In the genomic region with DNA sequence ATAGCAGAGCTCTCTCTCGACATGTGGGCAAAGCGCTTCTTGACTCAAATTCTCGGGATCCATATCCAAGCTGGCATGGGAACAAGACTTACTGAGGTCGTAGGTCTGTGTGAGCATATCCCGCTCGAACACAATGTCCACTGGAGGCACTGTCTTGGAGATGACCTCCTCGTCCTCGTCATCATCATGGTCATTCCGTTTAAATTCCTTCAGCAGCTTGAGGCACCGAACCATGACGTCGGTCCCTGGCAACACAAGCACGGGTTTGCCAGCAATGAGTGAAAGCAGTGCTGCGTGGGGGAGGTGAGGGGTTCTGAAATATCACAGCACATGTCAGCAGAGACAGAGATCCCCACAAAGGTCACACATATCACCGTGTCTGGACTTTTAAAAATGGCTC, we compare ENCODE assay signal across 16 cellular contexts. TPM values are rescaled to one million over a fixed set of nuclear protein-coding genes. Genes with fewer than 3 reads are reported as not detected.
DNase-seq lines count a peak whose midpoint lies in the region; TF ChIP-seq lines count a peak whose summit lies in the region.
"Had no signal": no experiment of that assay in that cellular context is flagged by ENCODE, and none has a peak within 500 bp of the region (broad histone marks: within the 10 kb centered on the region; RNA-seq: fewer than 3 reads in every experiment).

No MANE protein-coding gene starts in this region.

- intact Hi-C loops in stomach (cut with DNase I; ENCODE audit: low total_unique reads): no loop called here

- no peaks in the 10 kb centered on the region for H3K27me3 ChIP-seq in stomach
- H3K27me3 ChIP-seq: ascending aorta, foreskin keratinocyte had no signal

- 78 to 93% (median 87%) methylated on average over 15 of the region's 15 CpGs for WGBS in stomach, 5 donors

- in situ Hi-C loops in astrocyte of the spinal cord (cut with HindIII; ENCODE audit: low sequenced_read_pairs): no loop called here

- H3K36me3 ChIP-seq in stomach: peaks cover 53 to 99% (median 88%) of the 10 kb centered on the region in 4 donors

- H3K4me1 ChIP-seq in stomach: peaks cover 0 to 19% (median 10%) of the 10 kb centered on the region in 4 donors
- H3K4me1 ChIP-seq: ascending aorta, foreskin keratinocyte had no signal

- H3K4me3 ChIP-seq in astrocyte of the spinal cord (ENCODE audit: low read depth, low read length) (no peak overlapping the region), fibroblast of the aortic adventitia (ENCODE audit: low read depth, low read length) (no peak overlapping the region), stomach (no peak overlapping the region)
- H3K4me3 ChIP-seq: ascending aorta, thoracic aorta had no signal

- no peak for TF ChIP-seq POLR2A in stomach (IDR thresholded peaks at IDR 0.05)

- TF ChIP-seq CTCF in astrocyte of the spinal cord (IDR thresholded peaks at IDR 0.05; ENCODE audit: low read depth, low read length) (no peak), fibroblast of the aortic adventitia (IDR thresholded peaks at IDR 0.05; ENCODE audit: insufficient read depth, low read length) (no peak), stomach (IDR thresholded peaks at IDR 0.05) (no peak)

- peak; percentile 85 for TF ChIP-seq EP300 in stomach (IDR thresholded peaks at IDR 0.05)

- peak; percentile 14 for DNase-seq in astrocyte of the spinal cord (ENCODE audit: low read depth, low spot score)
- peak; percentile 10 for DNase-seq in fibroblast of the aortic adventitia (ENCODE audit: low read depth)
- peak; percentile 6 for DNase-seq in midbrain (lab: John Stamatoyannopoulos, UW)
- DNase-seq in stomach: no peak
- DNase-seq in DMS53 (lab: John Stamatoyannopoulos, UW): no peak
- no peak for DNase-seq in NCI-H510A (lab: John Stamatoyannopoulos, UW)
- DNase-seq in islet precursor cell: no peak
- DNase-seq: effector CD8-positive, alpha-beta T cell; foreskin keratinocyte; H7; NCI-H1105 treated with DMSO at 0.1 percent for 48 hours; stimulated activated CD4-positive, alpha-beta T cell treated with anti-CD3 and anti-CD28 coated beads, Interleukin-4, amount 100 ng/mL, for 24 hours; stimulated activated CD8-positive, alpha-beta memory T cell treated with anti-CD3 and anti-CD28 coated beads, Interleukin-4, amount 100 ng/mL, for 48 hours; T-helper 1 cell had no signal

- H3K9me3 ChIP-seq in stomach: no peaks in the 10 kb centered on the region
- H3K9me3 ChIP-seq: ascending aorta, thoracic aorta had no signal

- H3K27ac ChIP-seq in stomach: peak overlapping the region in 2 of 5 donors; percentile 15 to 78
- H3K27ac ChIP-seq: ascending aorta, foreskin keratinocyte, thoracic aorta had no signal

RNA-seq across cellular contexts. Expression of a gene that starts 38.1 kb away (rescaled TPM):
- total RNA-seq in fibroblast of the aortic adventitia (ENCODE audit: low replicate concordance) (62.8 and 71.8 TPM in 2 replicates), stomach (100 to 1,000 TPM in 1 of 5 donors, 10 to 100 TPM in 4; 44.3 to 227 (median 70.3) TPM)
- polyA plus RNA-seq in stomach: 10 to 100 TPM; 22.3 to 65.3 (median 34.4) TPM

RNA-seq across cellular contexts. Expression of a gene that starts 38.3 kb away (rescaled TPM):
- total RNA-seq in fibroblast of the aortic adventitia (ENCODE audit: low replicate concordance): 23.0 TPM in 2 replicates
- 10 to 100 TPM; 34.4 to 52.7 (median 34.5) TPM for total RNA-seq in stomach
- polyA plus RNA-seq in stomach: 1 to 10 TPM; 2.6 to 9.6 (median 5.9) TPM

Comparison
In these comparisons a context has a peak if more than half of its experiments do, and no peak if none do; other contexts are left out.
1. DNase-seq: peak in astrocyte of the spinal cord (single experiment), fibroblast of the aortic adventitia (single experiment) and midbrain (single experiment); none in stomach (single experiment), DMS53 (single experiment), NCI-H510A (single experiment) and islet precursor cell (single experiment).